Comparison of ENCODE assay signal across 33 cellular contexts in the genomic region with DNA sequence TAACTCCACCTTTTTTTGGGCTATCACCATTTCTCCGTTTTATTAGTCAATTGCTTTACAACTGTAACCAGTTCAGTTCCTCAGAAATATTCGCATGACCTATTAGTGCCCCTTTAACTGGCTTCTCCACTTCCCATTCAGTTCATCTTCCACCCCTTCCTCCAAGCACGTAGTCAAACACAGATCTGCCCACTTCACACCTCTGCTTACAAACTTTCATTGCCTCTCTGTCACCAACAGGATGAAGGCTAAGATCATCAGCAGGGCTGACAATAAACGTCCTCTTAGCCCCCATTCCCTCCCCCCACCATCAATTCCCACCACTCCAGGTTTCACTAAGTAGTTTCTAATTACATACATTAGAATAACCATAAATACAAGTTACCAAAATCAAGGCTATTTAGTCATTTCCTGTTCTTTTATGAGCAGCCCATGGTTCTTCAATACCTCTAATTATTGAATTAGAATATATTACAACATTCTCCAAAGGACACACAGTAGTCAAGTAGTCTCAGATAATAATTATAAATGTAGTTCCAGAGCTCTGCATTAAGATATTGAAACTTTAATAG.
"Had no signal": no experiment of that assay in that cellular context is flagged by ENCODE, and none has a peak within 500 bp of the region (broad histone marks: within the 10 kb centered on the region; RNA-seq: fewer than 3 reads in every experiment).

No MANE protein-coding gene starts in this region.

- H3K27me3 ChIP-seq: esophagus muscularis mucosa, heart right ventricle, left lung, neutrophil, pancreas, uterus had no signal

- ATAC-seq: heart right ventricle; left lung; lower lobe of right lung; pancreas; sciatic nerve; stimulated activated memory B cell treated with anti-CD40 and anti-IgM and Interleukin-4, amounts not matched to agents 10 μg/mL and 1 μg/mL and 100 μg/mL, for 72 hours; stimulated activated naive CD8-positive, alpha-beta T cell treated with anti-CD3 and anti-CD28 coated beads, Interleukin-15, amount 100 ng/mL, for 72 hours had no signal

- H3K27ac ChIP-seq: esophagus muscularis mucosa, heart right ventricle, left lung, lower lobe of right lung, neutrophil, pancreas, prostate gland, skin epidermis, uterus had no signal

- H3K9me3 Mint-ChIP-seq: activated CD4-positive, alpha-beta memory T cell treated with anti-CD3 and anti-CD28 coated beads for 36 hours; activated CD4-positive, alpha-beta T cell treated with anti-CD3 and anti-CD28 coated beads, Interleukin-2, amount 10 ng/mL, durations not matched to agents 24 days and 14 days; activated T-helper 1 cell treated with anti-CD3 and anti-CD28 coated beads, Interleukin-12 subunit alpha, Interleukin-12 subunit beta, Interleukin-2, Interleukin-4 antibody, amounts not matched to agents 30 ng/mL and 10 ng/mL and 1 ng/mL, durations not matched to agents 14 hours and 24 hours and 36 hours; dendritic cell treated with granulocyte-macrophage colony-stimulating factor and Interleukin-4, amounts not matched to agents 40 ng/mL and 50 ng/mL, for 4 days; natural killer cell treated with Interleukin-12 subunit alpha and Interleukin-12 subunit beta and Interleukin-15 and Interleukin-18, amount 100 ng/mL, for 72 hours; stimulated activated memory B cell treated with anti-CD40 and anti-IgM and Interleukin-4, amounts not matched to agents 10 μg/mL and 1 μg/mL and 100 μg/mL, for 72 hours; stimulated activated naive CD8-positive, alpha-beta T cell treated with anti-CD3 and anti-CD28 coated beads, Interleukin-15, amount 100 ng/mL, for 72 hours; type B pancreatic cell had no signal

- H3K27ac Mint-ChIP-seq: activated CD4-positive, alpha-beta memory T cell treated with anti-CD3 and anti-CD28 coated beads for 36 hours; activated CD4-positive, alpha-beta T cell treated with anti-CD3 and anti-CD28 coated beads, Interleukin-2, amount 10 ng/mL, durations not matched to agents 24 days and 14 days; activated T-helper 1 cell treated with anti-CD3 and anti-CD28 coated beads, Interleukin-12 subunit alpha, Interleukin-12 subunit beta, Interleukin-2, Interleukin-4 antibody, amounts not matched to agents 30 ng/mL and 10 ng/mL and 1 ng/mL, durations not matched to agents 14 hours and 24 hours and 36 hours; dendritic cell treated with granulocyte-macrophage colony-stimulating factor and Interleukin-4, amounts not matched to agents 40 ng/mL and 50 ng/mL, for 4 days; endodermal cell; natural killer cell treated with Interleukin-12 subunit alpha and Interleukin-12 subunit beta and Interleukin-15 and Interleukin-18, amount 100 ng/mL, for 72 hours; stimulated activated memory B cell treated with anti-CD40 and anti-IgM and Interleukin-4, amounts not matched to agents 10 μg/mL and 1 μg/mL and 100 μg/mL, for 72 hours; stimulated activated naive CD8-positive, alpha-beta T cell treated with anti-CD3 and anti-CD28 coated beads, Interleukin-15, amount 100 ng/mL, for 72 hours; type B pancreatic cell had no signal

- H3K4me1 ChIP-seq: esophagus muscularis mucosa, left lung, lower lobe of right lung, pancreas, prostate gland, uterus had no signal

- H3K9me3 ChIP-seq: esophagus muscularis mucosa, heart right ventricle, left lung, lower lobe of right lung, mucosa of descending colon, neutrophil, pancreas, prostate gland, uterus had no signal

- H3K27me3 Mint-ChIP-seq: activated CD4-positive, alpha-beta memory T cell treated with anti-CD3 and anti-CD28 coated beads for 36 hours; activated CD4-positive, alpha-beta T cell treated with anti-CD3 and anti-CD28 coated beads, Interleukin-2, amount 10 ng/mL, durations not matched to agents 24 days and 14 days; stimulated activated memory B cell treated with anti-CD40 and anti-IgM and Interleukin-4, amounts not matched to agents 10 μg/mL and 1 μg/mL and 100 μg/mL, for 72 hours; stimulated activated naive CD8-positive, alpha-beta T cell treated with anti-CD3 and anti-CD28 coated beads, Interleukin-15, amount 100 ng/mL, for 72 hours; type B pancreatic cell had no signal

- H3K4me1 Mint-ChIP-seq: activated CD4-positive, alpha-beta T cell treated with anti-CD3 and anti-CD28 coated beads, Interleukin-2, amount 10 ng/mL, durations not matched to agents 24 days and 14 days; stimulated activated memory B cell treated with anti-CD40 and anti-IgM and Interleukin-4, amounts not matched to agents 10 μg/mL and 1 μg/mL and 100 μg/mL, for 72 hours; stimulated activated naive CD8-positive, alpha-beta T cell treated with anti-CD3 and anti-CD28 coated beads, Interleukin-15, amount 100 ng/mL, for 72 hours had no signal

- DNase-seq: activated CD4-positive, alpha-beta memory T cell treated with anti-CD3 and anti-CD28 coated beads for 36 hours; activated CD4-positive, alpha-beta T cell treated with anti-CD3 and anti-CD28 coated beads, Interleukin-2, amount 10 ng/mL, durations not matched to agents 24 days and 14 days; activated CD4-positive, CD25-positive, alpha-beta regulatory T cell treated with anti-CD3 and anti-CD28 coated beads, Interleukin-2, amount 50 U/mL, for 72 hours; activated CD8-positive, alpha-beta memory T cell treated with anti-CD3 and anti-CD28 coated beads, Interleukin-2, amount 50 U/mL, for 4 hours; activated gamma-delta T cell treated with Interleukin-2 at 50 U/mL for 16 hours; activated naive CD4-positive, alpha-beta T cell treated with anti-CD3 and anti-CD28 coated beads, Interleukin-2, amount 50 U/mL, for 16 hours; activated T-cell treated with anti-CD3 and anti-CD28 coated beads, Interleukin-2, amount 50 U/mL, for 1 hour; amniotic stem cell; central memory CD4-positive, alpha-beta T cell; endodermal cell; foreskin melanocyte; heart right ventricle; left lung; lower lobe of right lung; mucosa of descending colon; pancreas; retina; stimulated activated CD4-positive, alpha-beta T cell treated with anti-CD3 and anti-CD28 coated beads, Interleukin-12 subunit alpha, Interleukin-12 subunit beta, amount 100 ng/mL, for 4 hours; stimulated activated CD4-positive, alpha-beta T cell treated with anti-CD3 and anti-CD28 coated beads, Interleukin-4, amount 100 ng/mL, for 4 hours; stimulated activated CD8-positive, alpha-beta memory T cell treated with anti-CD3 and anti-CD28 coated beads, Interleukin-4, amount 100 ng/mL, for 48 hours; stimulated activated naive CD8-positive, alpha-beta T cell treated with anti-CD3 and anti-CD28 coated beads, Interleukin-15, amount 100 ng/mL, for 72 hours; substantia nigra; uterus had no signal

- H3K36me3 Mint-ChIP-seq: activated CD4-positive, alpha-beta memory T cell treated with anti-CD3 and anti-CD28 coated beads for 36 hours; natural killer cell treated with Interleukin-12 subunit alpha and Interleukin-12 subunit beta and Interleukin-15 and Interleukin-18, amount 100 ng/mL, for 72 hours; stimulated activated memory B cell treated with anti-CD40 and anti-IgM and Interleukin-4, amounts not matched to agents 10 μg/mL and 1 μg/mL and 100 μg/mL, for 72 hours; type B pancreatic cell had no signal

- H3K36me3 ChIP-seq: esophagus muscularis mucosa, heart right ventricle, left lung, lower lobe of right lung, neutrophil, pancreas, prostate gland, uterus had no signal

- H3K4me3 Mint-ChIP-seq: activated CD4-positive, alpha-beta memory T cell treated with anti-CD3 and anti-CD28 coated beads for 36 hours; activated CD4-positive, alpha-beta T cell treated with anti-CD3 and anti-CD28 coated beads, Interleukin-2, amount 10 ng/mL, durations not matched to agents 24 days and 14 days; activated T-helper 1 cell treated with anti-CD3 and anti-CD28 coated beads, Interleukin-12 subunit alpha, Interleukin-12 subunit beta, Interleukin-2, Interleukin-4 antibody, amounts not matched to agents 30 ng/mL and 10 ng/mL and 1 ng/mL, durations not matched to agents 14 hours and 24 hours and 36 hours; dendritic cell treated with granulocyte-macrophage colony-stimulating factor and Interleukin-4, amounts not matched to agents 40 ng/mL and 50 ng/mL, for 4 days; endodermal cell; natural killer cell treated with Interleukin-12 subunit alpha and Interleukin-12 subunit beta and Interleukin-15 and Interleukin-18, amount 100 ng/mL, for 72 hours; stimulated activated memory B cell treated with anti-CD40 and anti-IgM and Interleukin-4, amounts not matched to agents 10 μg/mL and 1 μg/mL and 100 μg/mL, for 72 hours; stimulated activated naive CD8-positive, alpha-beta T cell treated with anti-CD3 and anti-CD28 coated beads, Interleukin-15, amount 100 ng/mL, for 72 hours; type B pancreatic cell had no signal

- H3K4me3 ChIP-seq: esophagus muscularis mucosa, heart right ventricle, left lung, lower lobe of right lung, mucosa of descending colon, pancreas, prostate gland, skin epidermis, uterus had no signal
